In genomic region chr5:150544606-150545219, GRCh38 we compare ENCODE assay signal across 8 cellular contexts. TPM values are rescaled to one million over a fixed set of nuclear protein-coding genes. Genes with fewer than 3 reads are reported as not detected.
DNase-seq lines count a peak whose midpoint lies in the region; ATAC-seq and TF ChIP-seq lines count a peak whose summit lies in the region.

No MANE protein-coding gene starts in this region.

- no peak overlapping the region for H3K4me2 ChIP-seq in mesenchymal stem cell (ENCODE audit: low read length, poor library complexity, severe bottlenecking)

- no peaks in the 10 kb centered on the region for H3K9me3 ChIP-seq in mesenchymal stem cell (ENCODE audit: control insufficient read depth, low read length)

- WGBS in mesenchymal stem cell: 65% methylated on average over 7 of the region's 8 CpGs

- peak overlapping the region; percentile 60 for H2AK5ac ChIP-seq in mesenchymal stem cell (ENCODE audit: low read length, severe bottlenecking)

- no peak overlapping the region for H2BK120ac ChIP-seq in mesenchymal stem cell (ENCODE audit: low read depth, low read length)

- no peak overlapping the region for H3K14ac ChIP-seq in mesenchymal stem cell (ENCODE audit: low read length in 2 of 2)

- H2BK12ac ChIP-seq in mesenchymal stem cell (ENCODE audit: low read length in 2 of 2): no peak overlapping the region

- TF ChIP-seq CTCF in 22Rv1 (IDR thresholded peaks at IDR 0.05) (peak; percentile 93), GM12875 (IDR thresholded peaks at IDR 0.05; ENCODE audit: borderline replicate concordance, insufficient read depth, low read depth, low read length) (peak; percentile 97)

- no peak overlapping the region for H3K23ac ChIP-seq in mesenchymal stem cell (ENCODE audit: low read length in 2 of 2)

- H3K4me3 ChIP-seq in GM12875 (ENCODE audit: low read depth, low read length) (no peak overlapping the region), mesenchymal stem cell (ENCODE audit: insufficient read depth in 1 of 2, low read depth in 1 of 2, low read length in 2 of 2) (no peak overlapping the region)

- H4K91ac ChIP-seq in mesenchymal stem cell (ENCODE audit: low read length): no peak overlapping the region

- peak; percentile 1 for DNase-seq in NCI-H446 treated with DMSO at 0.1 percent for 48 hours (lab: John Stamatoyannopoulos, UW)
- DNase-seq in activated CD4-positive, alpha-beta T cell treated with anti-CD3 and anti-CD28 coated beads, Interleukin-2, amount 50 U/mL, for 4 hours: peak; percentile 43 to 47
- DNase-seq in effector CD4-positive, alpha-beta T cell: peak; percentile 36
- peak; percentile 60 for DNase-seq in mesenchymal stem cell
- peak; percentile 85 for DNase-seq in stimulated activated CD8-positive, alpha-beta memory T cell treated with anti-CD3 and anti-CD28 coated beads, Interleukin-4, amount 100 ng/mL, for 48 hours

- H3K4me1 ChIP-seq in mesenchymal stem cell (ENCODE audit: control insufficient read depth, insufficient read depth, low read depth, low read length): peaks cover 41% of the 10 kb centered on the region

- H2BK15ac ChIP-seq in mesenchymal stem cell (ENCODE audit: low read depth, poor library complexity, severe bottlenecking): no peak overlapping the region

- no peaks in the 10 kb centered on the region for H3K27me3 ChIP-seq in mesenchymal stem cell (ENCODE audit: control insufficient read depth in 1 of 2, insufficient read depth in 1 of 2, low read length in 2 of 2)

- no peak overlapping the region for H2AFZ ChIP-seq in mesenchymal stem cell (ENCODE audit: low read depth, low read length)

- no peak overlapping the region for H3K27ac ChIP-seq in 22Rv1
- peak overlapping the region; percentile 74 for H3K27ac ChIP-seq in mesenchymal stem cell (ENCODE audit: low read length, poor library complexity, severe bottlenecking)

- no peak overlapping the region for H3K9ac ChIP-seq in mesenchymal stem cell (ENCODE audit: low read length)

- H2BK5ac ChIP-seq in mesenchymal stem cell (ENCODE audit: low read depth, low read length, poor library complexity, severe bottlenecking): no peak overlapping the region

- H3K36me3 ChIP-seq in mesenchymal stem cell (ENCODE audit: control insufficient read depth in 1 of 2, insufficient read depth in 2 of 2, low read depth in 1 of 2, low read length in 2 of 2): peaks cover 87 to 93% of the 10 kb centered on the region in 2 experiments

- peaks cover 49% of the 10 kb centered on the region for H3K79me1 ChIP-seq in mesenchymal stem cell (replicated peaks; ENCODE audit: low read length, poor library complexity, severe bottlenecking)

- H3K18ac ChIP-seq in mesenchymal stem cell (ENCODE audit: low read depth in 1 of 2, low read length in 2 of 2): peak overlapping the region in 1 of 2 experiments; percentile 37

- no peak overlapping the region for H4K8ac ChIP-seq in mesenchymal stem cell (ENCODE audit: low read length)

- ATAC-seq in HG02840 (IDR thresholded peaks at IDR 0.05; ENCODE audit: low FRiP score, unreplicated experiment): peak; percentile 76

- H3K4ac ChIP-seq in mesenchymal stem cell (ENCODE audit: low read depth in 1 of 2, low read length in 2 of 2): no peak overlapping the region

RNA-seq across cellular contexts. Expression of gene NDST1, which starts 36.8 kb away (rescaled TPM):
- 64.3 TPM for polyA plus RNA-seq in mesenchymal stem cell (2013, experiment 1 of 2)
- polyA plus RNA-seq in mesenchymal stem cell (2013, experiment 2 of 2): 64.6 TPM

Comparison
In these comparisons a context has a peak if more than half of its experiments do, and no peak if none do; other contexts are left out.
1. DNase-seq: peak in every context shown above with its lines; median percentile 85 in stimulated activated CD8-positive, alpha-beta memory T cell treated with anti-CD3 and anti-CD28 coated beads, Interleukin-4, amount 100 ng/mL, for 48 hours; 60 in mesenchymal stem cell; 45 in activated CD4-positive, alpha-beta T cell treated with anti-CD3 and anti-CD28 coated beads, Interleukin-2, amount 50 U/mL, for 4 hours; 36 in effector CD4-positive, alpha-beta T cell; 1 in NCI-H446 treated with DMSO at 0.1 percent for 48 hours.